Comparison of ENCODE assay signal across 8 cellular contexts in genomic region chr4:108620101-108620932, GRCh38. TPM values are rescaled to one million over a fixed set of nuclear protein-coding genes. Genes with fewer than 3 reads are reported as not detected.
DNase-seq lines count a peak whose midpoint lies in the region; ATAC-seq and TF ChIP-seq lines count a peak whose summit lies in the region.

RPL34 (plus strand) TSS chr4:108620576; CDS start chr4:108621960, 1,384 bp downstream.

- peaks cover 46% of the 10 kb centered on the region for H3K79me2 ChIP-seq in smooth muscle cell (ENCODE audit: low read depth)

- no peaks in the 10 kb centered on the region for H3K27me3 ChIP-seq in AG04450 (ENCODE audit: control insufficient read depth, insufficient read depth, low read length)
- no peaks in the 10 kb centered on the region for H3K27me3 ChIP-seq in smooth muscle cell (ENCODE audit: low read depth)

- H3K4me2 ChIP-seq in smooth muscle cell = peak within 1 kb of the TSS; percentile 94

- H4K20me1 ChIP-seq in smooth muscle cell (ENCODE audit: low read depth) = peaks cover 47% of the 10 kb centered on the region

- H3K4me3 Mint-ChIP-seq in WTC11 = peak within 1 kb of the TSS; percentile 99

- H2AFZ ChIP-seq in smooth muscle cell (ENCODE audit: low read depth) = peak within 1 kb of the TSS; percentile 98

- H3K9me3 ChIP-seq in AG04450 (ENCODE audit: control insufficient read depth, insufficient read depth, low read length) = no peaks in the 10 kb centered on the region
- H3K9me3 ChIP-seq in smooth muscle cell (replicated peaks; ENCODE audit: low read depth) = no peaks in the 10 kb centered on the region

- POLR2A ChIA-PET in AG04450 (lab: Yijun Ruan, JAX) = interaction anchor here (0.6 to 2.7 kb wide), 4 partner anchors 9 to 856 kb away, joined by 5 to 17 read pairs (median 6); partner anchors contain the start of gene OSTC
- POLR2A ChIA-PET in WTC11 (lab: Charles Lee) = interaction anchor here (1.0 kb wide), 1 partner anchor 9 kb away, joined by 3 read pairs; no protein-coding TSS in a partner anchor

- peaks cover 28% of the 10 kb centered on the region for H3K4me1 Mint-ChIP-seq in WTC11

- H3K27ac ChIP-seq in AG04450 (ENCODE audit: low read depth, low read length) = peak within 1 kb of the TSS; percentile 72
- H3K27ac ChIP-seq in smooth muscle cell (ENCODE audit: low read depth) = peak within 1 kb of the TSS; percentile 80

- H3K4me1 ChIP-seq in smooth muscle cell (ENCODE audit: low read depth) = peaks cover 22% of the 10 kb centered on the region

- CTCF ChIA-PET in AG04450 (lab: Charles Lee) = interaction anchor here (0.7 kb wide), 1 partner anchor 601 kb away, joined by 3 read pairs; no protein-coding TSS in a partner anchor
- CTCF ChIA-PET in WTC11 (lab: Charles Lee) = interaction anchor here (1.0 to 1.2 kb wide), 2 partner anchors 30 to 48 kb away, joined by 3 to 5 read pairs; partner anchors contain the start of gene OSTC

- TF ChIP-seq CTCF in AG04450 (IDR thresholded peaks at IDR 0.05; ENCODE audit: low read depth, low read length) (no peak), WTC11 (IDR thresholded peaks at IDR 0.05) (no peak), cardiac fibroblast (IDR thresholded peaks at IDR 0.05; ENCODE audit: low read depth, low read length) (no peak), smooth muscle cell (IDR thresholded peaks at IDR 0.05; ENCODE audit: borderline replicate concordance, insufficient read depth, poor library complexity, severe bottlenecking) (no peak)

- under 1% methylated on average over 32 of the region's 32 CpGs for WGBS in smooth muscle cell (ENCODE audit: low lambda C conversion rate)

- peak; percentile 96 for DNase-seq in AG04450 (ENCODE audit: low read depth, low spot score)
- peak; percentile 92 for DNase-seq in NCI-H226
- peak; percentile 86 for DNase-seq in WTC11 (ENCODE audit: low spot score)
- peak; percentile 99 for DNase-seq in cardiac fibroblast (ENCODE audit: low read depth in 2 of 2)
- peak; percentile 93 for DNase-seq in iPS-NIHi7 (ENCODE audit: extremely low spot score)
- peak; percentile 62 for DNase-seq in smooth muscle cell (lab: John Stamatoyannopoulos, UW; ENCODE audit: unreplicated experiment)

- peaks cover 7% of the 10 kb centered on the region for H3F3A ChIP-seq in smooth muscle cell (ENCODE audit: low read depth)

- H3K27me3 Mint-ChIP-seq in WTC11 (ENCODE audit: low read depth) = peaks cover 3% of the 10 kb centered on the region; the same call in 1 of the 2 replicates

- H3K27ac Mint-ChIP-seq in WTC11 = peak within 1 kb of the TSS; percentile 96

- peaks cover 23% of the 10 kb centered on the region for H3K36me3 ChIP-seq in smooth muscle cell (ENCODE audit: low read depth)

- H3K4me3 ChIP-seq in AG04450 (ENCODE audit: low read depth, low read length) (peak within 1 kb of the TSS; percentile 69), cardiac fibroblast (replicated peaks in 1 of 2; ENCODE audit: low read depth in 2 of 2, low read length in 2 of 2) (peak within 1 kb of the TSS; percentile 56 to 82), smooth muscle cell (peak within 1 kb of the TSS; percentile 84)

- peak within 1 kb of the TSS; percentile 93 for H3K9ac ChIP-seq in smooth muscle cell (ENCODE audit: low read depth)

- H3K36me3 Mint-ChIP-seq in WTC11 = peaks cover 57% of the 10 kb centered on the region

- ATAC-seq in GM18909 (IDR thresholded peaks at IDR 0.05; ENCODE audit: poor library complexity, unreplicated experiment) = peak; percentile 100
- peak; percentile 100 for ATAC-seq in HG03175 (IDR thresholded peaks at IDR 0.05; ENCODE audit: unreplicated experiment)
- peak; percentile 97 for ATAC-seq in WTC11

- H3K9me3 Mint-ChIP-seq in WTC11 = peaks cover 13% of the 10 kb centered on the region

TF ChIP-seq in WTC11, 78 proteins besides CTCF, POLR2A, EP300 and RAD21 (continues in another document):
- TF ChIP-seq ESRRA (CRISPR knock-in tag; IDR thresholded peaks at IDR 0.05; ENCODE audit: borderline replicate concordance) = peak; percentile 36; the same call in 1 of the 2 replicates
- 0 out of 2 replicates have a peak, but pooled peaks have one; percentile 76 for TF ChIP-seq ZNF232 (CRISPR knock-in tag; IDR thresholded peaks at IDR 0.05)
- TF ChIP-seq CREB1 (CRISPR knock-in tag; IDR thresholded peaks at IDR 0.05) = 0 out of 2 replicates have a peak, but pooled peaks have one; percentile 15
- no peak for TF ChIP-seq USF2 (CRISPR knock-in tag; IDR thresholded peaks at IDR 0.05)
- TF ChIP-seq SMAD3 (CRISPR knock-in tag; IDR thresholded peaks at IDR 0.05; ENCODE audit: borderline replicate concordance) = peak; percentile 76; the same call in 1 of the 2 replicates
- peak; percentile 90 for TF ChIP-seq CREM (CRISPR knock-in tag; IDR thresholded peaks at IDR 0.05)
- peak; percentile 12; the same call in 1 of the 2 replicates for TF ChIP-seq ZNF671 (CRISPR knock-in tag; IDR thresholded peaks at IDR 0.05)
- no peak for TF ChIP-seq HMGXB4 (CRISPR knock-in tag; IDR thresholded peaks at IDR 0.05)
- TF ChIP-seq TEAD1 (CRISPR knock-in tag; IDR thresholded peaks at IDR 0.05) = no peak
- no peak for TF ChIP-seq ZMAT4 (CRISPR knock-in tag; IDR thresholded peaks at IDR 0.05)
- TF ChIP-seq NR2C2 (CRISPR knock-in tag; IDR thresholded peaks at IDR 0.05) = peak; percentile 87
- TF ChIP-seq ZNF532 (CRISPR knock-in tag; IDR thresholded peaks at IDR 0.05; ENCODE audit: borderline replicate concordance) = no peak

RNA-seq across cellular contexts. Expression of gene RPL34, which starts in this region (rescaled TPM):
- 2,621 and 2,960 TPM in 2 replicates for polyA plus RNA-seq in AG04450 (2011; rRNA removed)
- polyA minus RNA-seq in AG04450 (2011; rRNA and poly(A)+ RNA removed) = 200 and 208 TPM in 2 replicates
- 1,253 to 1,310 TPM (median 1,269 TPM) in 3 replicates for total RNA-seq in WTC11 (2021)
- 1,242 and 1,362 TPM in 2 replicates for total RNA-seq in smooth muscle cell
- polyA plus RNA-seq in smooth muscle cell = 695 and 819 TPM in 2 replicates

Comparison
In these comparisons a context has a peak if more than half of its experiments do, and no peak if none do; other contexts are left out.
1. Peak in every context shown above with its lines: DNase-seq, ATAC-seq, H3K4me3 ChIP-seq and H3K27ac ChIP-seq.